ENCODE assay signal across 10 cellular contexts in genomic region chr17:40371261-40371929, GRCh38. TPM values are rescaled to one million over a fixed set of nuclear protein-coding genes. Genes with fewer than 3 reads are reported as not detected.
DNase-seq lines count a peak whose midpoint lies in the region; ATAC-seq and TF ChIP-seq lines count a peak whose summit lies in the region.
"Had no signal": no experiment of that assay in that cellular context is flagged by ENCODE, and none has a peak within 500 bp of the region (broad histone marks: within the 10 kb centered on the region; RNA-seq: fewer than 3 reads in every experiment).

No MANE protein-coding gene starts in this region.

- H3K4me1 Mint-ChIP-seq in Calu3 (ENCODE audit: low read depth, unreplicated experiment) = peaks cover 25% of the 10 kb centered on the region

- DNase-seq in DMS 273 (lab: John Stamatoyannopoulos, UW; ENCODE audit: unreplicated experiment) = peak; percentile 52
- no peak for DNase-seq in DMS 273 treated with DMSO at 0.1 percent for 48 hours (lab: John Stamatoyannopoulos, UW)
- DNase-seq in ELF-1 (ENCODE audit: low read depth, low spot score) = peak; percentile 33
- peak; percentile 71 for DNase-seq in SK-MEL-5 (ENCODE audit: low read depth, low spot score)
- peak; percentile 86 for DNase-seq in iPS DF 19.7 (ENCODE audit: low read depth, low spot score)
- no peak for DNase-seq in putamen (ENCODE audit: low spot score)
- DNase-seq in Calu3 = no peak
- DNase-seq: KG1, lower lobe of right lung had no signal

- H3K27ac Mint-ChIP-seq in Calu3 (ENCODE audit: unreplicated experiment) = no peak overlapping the region

- peaks cover 6% of the 10 kb centered on the region for H3K36me3 Mint-ChIP-seq in Calu3 (ENCODE audit: insufficient read depth, unreplicated experiment)

- TF ChIP-seq CTCF in Calu3 (IDR thresholded peaks at IDR 0.05; ENCODE audit: unreplicated experiment) = no peak

- peaks cover 24% of the 10 kb centered on the region for H3K9me3 Mint-ChIP-seq in Calu3 (ENCODE audit: low read depth, unreplicated experiment)

- BruUV-seq in Calu3 (replicated peaks; lab: Mats Ljungman, UMichigan) = no TSS peak

- CTCF ChIA-PET in Calu3 (lab: Charles Lee) = interaction anchor here (0.7 to 2.7 kb wide), 14 partner anchors 9 to 910 kb away, joined by 3 to 13 read pairs (median 5); partner anchors contain the start of genes CDK12 and TOP2A

- no peak for ATAC-seq in GM21526 (IDR thresholded peaks at IDR 0.05; ENCODE audit: low FRiP score, unreplicated experiment)

- H3K4me3 Mint-ChIP-seq in Calu3 (ENCODE audit: low read depth, unreplicated experiment) = no peak overlapping the region

- intact Hi-C loops in Calu3 (cut with micrococcal nuclease; ENCODE audit: unreplicated experiment) = loop anchor here (5.0 to 10.0 kb wide), 2 partner anchors 323 to 364 kb away; no protein-coding TSS in a partner anchor

- no peaks in the 10 kb centered on the region for H3K27me3 Mint-ChIP-seq in Calu3 (ENCODE audit: unreplicated experiment)

- in situ Hi-C loops in SK-MEL-5 (cut with HindIII; ENCODE audit: low pct_unique_long_range_greater_than_20kb, low sequenced_read_pairs) = no loop called here

RNA-seq across cellular contexts. Expression of gene GJD3, which starts 6.9 kb away (rescaled TPM):
- not detected in 2 replicates for total RNA-seq in SK-MEL-5 (2014; rRNA removed; shearing (Covaris generic))
- polyA plus RNA-seq in SK-MEL-5 (2015; cell fraction: cytosol; rRNA removed) = 0.18 TPM in 1 of 2 replicates, not detected in the other
- not detected in 2 replicates for polyA plus RNA-seq in SK-MEL-5 (2015; cell fraction: nucleus; rRNA removed)
- 0.44 and 0.71 TPM in 2 replicates for total RNA-seq in Calu3 (2022)

RNA-seq across cellular contexts. Expression of gene TOP2A, which starts 46.3 kb away (rescaled TPM):
- 114 and 117 TPM in 2 replicates for total RNA-seq in SK-MEL-5 (2014; rRNA removed; shearing (Covaris generic))
- 102 and 129 TPM in 2 replicates for polyA plus RNA-seq in SK-MEL-5 (2015; cell fraction: cytosol; rRNA removed)
- 176 and 249 TPM in 2 replicates for polyA plus RNA-seq in SK-MEL-5 (2015; cell fraction: nucleus; rRNA removed)
- 1,389 and 1,672 TPM in 2 replicates for total RNA-seq in Calu3 (2022)

Comparison
In these comparisons a context has a peak if more than half of its experiments do, and no peak if none do; other contexts are left out.
1. DNase-seq: peak in DMS 273 (single experiment), ELF-1 (single experiment), SK-MEL-5 (single experiment) and iPS DF 19.7 (single experiment); none in DMS 273 treated with DMSO at 0.1 percent for 48 hours (single experiment), putamen (single experiment) and Calu3 (single experiment).
2. RNA of gene TOP2A, which starts 46.3 kb away (total RNA-seq): 1,389 to 1,672 TPM in Calu3; 114 to 117 TPM in SK-MEL-5; every median in the first group is over 10 times any median in the second.